In genomic region chr15:60633426-60633968, GRCh38 we compare ENCODE assay signal across 1 cellular context.
TF ChIP-seq lines count a peak whose summit lies in the region.

No MANE protein-coding gene starts in this region.

TF ChIP-seq in GM23338, 12 proteins besides CTCF, POLR2A, EP300 and RAD21 (continued from another document):
- no peak for TF ChIP-seq ZNF462 (CRISPR knock-in tag; IDR thresholded peaks at IDR 0.05)
- TF ChIP-seq CREB1 (CRISPR knock-in tag; IDR thresholded peaks at IDR 0.05; ENCODE audit: low read depth): no peak
- TF ChIP-seq NANOG (IDR thresholded peaks at IDR 0.05; ENCODE audit: borderline replicate concordance): no peak
- TF ChIP-seq EZH2phosphoT487 (IDR thresholded peaks at IDR 0.05; ENCODE audit: unreplicated experiment): no peak
- TF ChIP-seq ZNF114 (CRISPR knock-in tag; IDR thresholded peaks at IDR 0.05): no peak
- TF ChIP-seq ETS1 (IDR thresholded peaks at IDR 0.05): no peak
- no peak for TF ChIP-seq REST (IDR thresholded peaks at IDR 0.05; ENCODE audit: unreplicated experiment)
TF ChIP-seq in GM23338: peak in this region for 0.
